In the genomic region with DNA sequence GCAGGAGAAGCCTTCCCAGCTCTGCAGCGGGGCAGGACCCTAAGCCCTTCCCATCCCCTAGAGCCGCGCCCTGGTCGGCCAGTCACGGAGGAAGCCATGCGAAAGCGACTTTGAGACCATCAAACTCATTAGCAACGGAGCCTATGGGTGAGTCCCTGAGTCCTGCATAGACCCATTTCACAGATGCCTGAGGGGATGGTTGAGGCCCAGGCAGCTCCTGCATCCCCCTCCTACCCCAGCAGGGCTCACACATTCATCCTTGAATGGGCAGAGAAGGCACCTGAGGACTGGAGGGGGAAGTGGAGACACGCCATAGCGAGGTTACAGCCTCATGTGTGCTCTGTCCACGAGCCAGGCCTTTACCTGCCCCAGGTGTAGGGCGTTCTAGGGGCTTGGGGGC, we compare ENCODE assay signal across 23 cellular contexts. TPM values are rescaled to one million over a fixed set of nuclear protein-coding genes. Genes with fewer than 3 reads are reported as not detected.
"Had no signal": no experiment of that assay in that cellular context is flagged by ENCODE, and none has a peak within 500 bp of the region (broad histone marks: within the 10 kb centered on the region; RNA-seq: fewer than 3 reads in every experiment).

No MANE protein-coding gene starts in this region.

- DNase-seq: activated CD4-positive, alpha-beta T cell treated with anti-CD3 and anti-CD28 coated beads for 1 hour; activated CD4-positive, alpha-beta T cell treated with anti-CD3 and anti-CD28 coated beads, Interleukin-2, amount 50 U/mL, for 1 hour; activated gamma-delta T cell; activated naive CD4-positive, alpha-beta T cell treated with anti-CD3 and anti-CD28 coated beads, Interleukin-2, amount 50 U/mL, for 16 hours; activated naive CD8-positive, alpha-beta T cell treated with anti-CD3 and anti-CD28 coated beads, Interleukin-2, amount 50 U/mL, for 24 hours; activated T-cell treated with anti-CD3 and anti-CD28 coated beads for 4 hours; effector CD4-positive, alpha-beta T cell; erythroblast; heart right ventricle; left colon; occipital lobe; sigmoid colon; stimulated activated CD4-positive, alpha-beta T cell treated with anti-CD3 and anti-CD28 coated beads, Interleukin-15, amount 100 ng/mL, for 24 hours; stimulated activated naive CD4-positive, alpha-beta T cell treated with Interleukin-2 at 50 U/mL for 16 hours; upper lobe of right lung had no signal

- H3K27me3 Mint-ChIP-seq: activated naive CD8-positive, alpha-beta T cell treated with anti-CD3 and anti-CD28 coated beads, Interleukin-2, amount 50 U/mL, for 24 hours had no signal

- ATAC-seq: heart right ventricle, left colon, SK-N-SH treated with all-trans-retinoic acid at 6 μM for 48 hours had no signal

- H3K27ac ChIP-seq: heart right ventricle, sigmoid colon, thoracic aorta, upper lobe of right lung had no signal

- FAIRE-seq: keratinocyte had no signal

- H3K27me3 ChIP-seq: heart right ventricle, sigmoid colon, upper lobe of right lung had no signal

- H3K9me3 ChIP-seq: heart right ventricle, sigmoid colon, thoracic aorta, upper lobe of right lung had no signal

- H3K9me3 Mint-ChIP-seq: activated naive CD8-positive, alpha-beta T cell treated with anti-CD3 and anti-CD28 coated beads, Interleukin-2, amount 50 U/mL, for 24 hours had no signal

- H3K4me3 Mint-ChIP-seq: activated naive CD8-positive, alpha-beta T cell treated with anti-CD3 and anti-CD28 coated beads, Interleukin-2, amount 50 U/mL, for 24 hours had no signal

- H3K4me1 Mint-ChIP-seq: activated naive CD8-positive, alpha-beta T cell treated with anti-CD3 and anti-CD28 coated beads, Interleukin-2, amount 50 U/mL, for 24 hours had no signal

- H3K4me2 ChIP-seq: smooth muscle cell had no signal

- H3K27ac Mint-ChIP-seq: activated naive CD8-positive, alpha-beta T cell treated with anti-CD3 and anti-CD28 coated beads, Interleukin-2, amount 50 U/mL, for 24 hours had no signal

- H3K4me1 ChIP-seq: sigmoid colon, upper lobe of right lung had no signal

- H3K4me3 ChIP-seq: heart right ventricle, sigmoid colon, smooth muscle cell, thoracic aorta, upper lobe of right lung had no signal

RNA-seq across cellular contexts. Expression of a gene that starts 42.1 kb away (rescaled TPM):
- total RNA-seq: chondrocyte, myocyte, renal cortical epithelial cell, smooth muscle cell had no signal
- polyA plus RNA-seq: neural cell, smooth muscle cell had no signal
